Comparison of ENCODE assay signal across 23 cellular contexts in genomic region chr2:211014376-211014775, GRCh38.
"Had no signal": no experiment of that assay in that cellular context is flagged by ENCODE, and none has a peak within 500 bp of the region (broad histone marks: within the 10 kb centered on the region; RNA-seq: fewer than 3 reads in every experiment).

No MANE protein-coding gene starts in this region.

- H3K4me3 ChIP-seq: gastroesophageal sphincter, heart left ventricle, skin epidermis, suprapubic skin, transverse colon had no signal

- H3K27me3 ChIP-seq: brain microvascular endothelial cell, gastroesophageal sphincter, heart left ventricle, neutrophil, suprapubic skin, transverse colon had no signal

- FAIRE-seq: colon, endometrium had no signal

- H3K9me3 ChIP-seq: gastroesophageal sphincter, heart left ventricle, neutrophil, suprapubic skin, transverse colon had no signal

- ATAC-seq: activated CD8-positive, alpha-beta T cell treated with anti-CD3 and anti-CD28 coated beads, Interleukin-2, amount 10 ng/mL, durations not matched to agents 7 days and 5 days; gastroesophageal sphincter; heart left ventricle; left ventricle myocardium superior; natural killer cell; stimulated activated naive CD8-positive, alpha-beta T cell treated with anti-CD3 and anti-CD28 coated beads, Interleukin-15, amount 100 ng/mL, for 72 hours; T-cell had no signal

- H3K4me1 ChIP-seq: gastroesophageal sphincter, heart left ventricle, suprapubic skin, transverse colon had no signal

- H3K36me3 ChIP-seq: brain microvascular endothelial cell, gastroesophageal sphincter, heart left ventricle, neutrophil, suprapubic skin, transverse colon had no signal

- DNase-seq: activated CD4-positive, alpha-beta T cell treated with anti-CD3 and anti-CD28 coated beads, Interleukin-2, amount 10 ng/mL, durations not matched to agents 24 days and 14 days; activated CD8-positive, alpha-beta T cell treated with anti-CD3 and anti-CD28 coated beads, Interleukin-2, amount 10 ng/mL, durations not matched to agents 7 days and 5 days; activated naive CD4-positive, alpha-beta T cell treated with Interleukin-2 at 50 U/mL for 16 hours; activated naive CD8-positive, alpha-beta T cell treated with anti-CD3 and anti-CD28 coated beads, Interleukin-2, amount 10 ng/mL, durations not matched to agents 7 days and 5 days; activated T-cell treated with anti-CD3 and anti-CD28 coated beads, Interleukin-2, amount 50 U/mL, for 24 hours; anterior cingulate cortex; brain microvascular endothelial cell; central memory CD4-positive, alpha-beta T cell; heart left ventricle; left ventricle myocardium superior; mesendoderm; natural killer cell; posterior cingulate gyrus; stimulated activated CD4-positive, alpha-beta T cell treated with anti-CD3 and anti-CD28 coated beads, Interleukin-2, amount 100 ng/mL, for 48 hours; stimulated activated naive CD8-positive, alpha-beta T cell treated with anti-CD3 and anti-CD28 coated beads, Interleukin-15, amount 100 ng/mL, for 72 hours; T-cell; transverse colon had no signal

- H3K27ac ChIP-seq: brain microvascular endothelial cell, gastroesophageal sphincter, heart left ventricle, neutrophil, skin epidermis, suprapubic skin, transverse colon had no signal
